1 cellular context compared by ENCODE assay signal in genomic region chr3:194769020-194769643, GRCh38.
TF ChIP-seq lines count a peak whose summit lies in the region.

No MANE protein-coding gene starts in this region.

TF ChIP-seq in HEK293, 187 proteins besides CTCF, POLR2A, EP300 and RAD21 (continued from another document):
- TF ChIP-seq ZNF692 (tag by site-specific recombination; IDR thresholded peaks at IDR 0.05) (no peak), HOXC10 (CRISPR knock-in tag; IDR thresholded peaks at IDR 0.05) (no peak), ZNF391 (tag by site-specific recombination; IDR thresholded peaks at IDR 0.05; ENCODE audit: borderline replicate concordance, low read depth) (no peak), ZNF423 (tag by site-specific recombination; IDR thresholded peaks at IDR 0.05) (no peak), ZNF610 (tag by site-specific recombination; IDR thresholded peaks at IDR 0.05; ENCODE audit: borderline replicate concordance) (no peak), OVOL3 (tag by site-specific recombination; IDR thresholded peaks at IDR 0.05) (no peak), ZNF302 (tag by site-specific recombination; IDR thresholded peaks at IDR 0.05; ENCODE audit: low read depth) (no peak), SCRT1 (tag by site-specific recombination; IDR thresholded peaks at IDR 0.05; ENCODE audit: borderline replicate concordance) (peak; percentile 5; the same call in 1 of the 2 replicates), PRDM1 (tag by site-specific recombination; IDR thresholded peaks at IDR 0.05) (no peak), ZNF155 (tag by site-specific recombination; IDR thresholded peaks at IDR 0.05) (no peak), ZXDB (tag by site-specific recombination; IDR thresholded peaks at IDR 0.05) (no peak), SP3 (tag by site-specific recombination; IDR thresholded peaks at IDR 0.05) (peak; percentile 93), HOXA7 (CRISPR knock-in tag; IDR thresholded peaks at IDR 0.05; ENCODE audit: borderline replicate concordance) (no peak), ZNF341 (tag by site-specific recombination; IDR thresholded peaks at IDR 0.05; ENCODE audit: low read depth) (0 out of 2 replicates have a peak, but pooled peaks have one; percentile 24), ZNF16 (tag by site-specific recombination; IDR thresholded peaks at IDR 0.05; ENCODE audit: low read depth) (no peak), ZSCAN18 (tag by site-specific recombination; IDR thresholded peaks at IDR 0.05) (no peak), ZNF626 (tag by site-specific recombination; IDR thresholded peaks at IDR 0.05) (no peak), ZNF10 (tag by site-specific recombination; IDR thresholded peaks at IDR 0.05) (peak; percentile 87), ZNF148 (tag by site-specific recombination; IDR thresholded peaks at IDR 0.05; ENCODE audit: borderline replicate concordance) (no peak), ZNF311 (tag by site-specific recombination; IDR thresholded peaks at IDR 0.05; ENCODE audit: borderline replicate concordance) (no peak), ZNF530 (tag by site-specific recombination; IDR thresholded peaks at IDR 0.05; ENCODE audit: low read depth) (no peak), ZNF76 (tag by site-specific recombination; IDR thresholded peaks at IDR 0.05; ENCODE audit: borderline replicate concordance, low read depth) (no peak), ZNF239 (tag by site-specific recombination; IDR thresholded peaks at IDR 0.05) (no peak)
